18 cellular contexts compared by ENCODE assay signal in genomic region chr17:67449885-67450755, GRCh38.
DNase-seq lines count a peak whose midpoint lies in the region; TF ChIP-seq lines count a peak whose summit lies in the region.
"Had no signal": no experiment of that assay in that cellular context is flagged by ENCODE, and none has a peak within 500 bp of the region (broad histone marks: within the 10 kb centered on the region; RNA-seq: fewer than 3 reads in every experiment).

No MANE protein-coding gene starts in this region.

- 92% methylated on average over 16 of the region's 16 CpGs for WGBS in urinary bladder

- H3K36me3 Mint-ChIP-seq in activated T-cell treated with anti-CD3 and anti-CD28 coated beads, Interleukin-2, amount 50 U/mL, for 24 hours (ENCODE audit: low read depth): peaks cover 4% of the 10 kb centered on the region
- peaks cover 0 to 3% (median 3%) of the 10 kb centered on the region in 3 donors for H3K36me3 Mint-ChIP-seq in immature natural killer cell
- H3K36me3 Mint-ChIP-seq: mesothelial cell of epicardium had no signal

- TF ChIP-seq CTCF in GM10266 (IDR thresholded peaks at IDR 0.05; ENCODE audit: control insufficient read depth, insufficient read depth, low read depth, missing control alignments): no peak

- H3K36me3 ChIP-seq in urinary bladder (ENCODE audit: insufficient read depth): no peaks in the 10 kb centered on the region
- H3K36me3 ChIP-seq: sigmoid colon, tibial artery had no signal

- H3K9me3 Mint-ChIP-seq in activated T-cell treated with anti-CD3 and anti-CD28 coated beads, Interleukin-2, amount 50 U/mL, for 24 hours: peaks cover 3% of the 10 kb centered on the region
- H3K9me3 Mint-ChIP-seq in immature natural killer cell: peaks cover 0 to 1% (median 0%) of the 10 kb centered on the region in 6 donors

- peak; percentile 25 for DNase-seq in activated T-cell treated with anti-CD3 and anti-CD28 coated beads, Interleukin-2, amount 50 U/mL, for 1 hour
- DNase-seq in activated T-cell treated with anti-CD3 and anti-CD28 coated beads for 4 hours (no peak), immature natural killer cell (peak; percentile 68 to 79 (median 77)), ACHN (no peak), NCI-H146 treated with DMSO at 0.1 percent for 48 hours (lab: John Stamatoyannopoulos, UW; ENCODE audit: unreplicated experiment) (no peak), GM10266 (ENCODE audit: extremely low spot score) (no peak)
- peak; percentile 31 for DNase-seq in activated T-cell treated with anti-CD3 and anti-CD28 coated beads, Interleukin-2, amount 50 U/mL, for 24 hours
- DNase-seq: body of pancreas; COR-L47; dermis blood vessel endothelial cell; kidney glomerular epithelial cell; NCI-H2081 treated with DMSO at 0.1 percent for 48 hours; NCI-H774; sigmoid colon; stimulated activated CD4-positive, alpha-beta T cell treated with anti-CD3 and anti-CD28 coated beads, Interleukin-2, amount 100 ng/mL, for 48 hours; tibial artery had no signal

- no peaks in the 10 kb centered on the region for H3K4me1 ChIP-seq in urinary bladder (ENCODE audit: insufficient read depth)
- H3K4me1 ChIP-seq: sigmoid colon, tibial artery had no signal

- H3K27ac Mint-ChIP-seq in activated T-cell treated with anti-CD3 and anti-CD28 coated beads, Interleukin-2, amount 50 U/mL, for 24 hours: peak overlapping the region; percentile 96
- H3K27ac Mint-ChIP-seq in immature natural killer cell: peak overlapping the region; percentile 98 to 100 (median 99)
- H3K27ac Mint-ChIP-seq: mesothelial cell of epicardium had no signal

- no peaks in the 10 kb centered on the region for H3K27me3 Mint-ChIP-seq in activated T-cell treated with anti-CD3 and anti-CD28 coated beads, Interleukin-2, amount 50 U/mL, for 24 hours
- H3K27me3 Mint-ChIP-seq in immature natural killer cell (ENCODE audit: low read depth in 3 of 3): peaks cover 0 to 18% (median 15%) of the 10 kb centered on the region in 3 donors

- H3K4me1 Mint-ChIP-seq in activated T-cell treated with anti-CD3 and anti-CD28 coated beads, Interleukin-2, amount 50 U/mL, for 24 hours (ENCODE audit: low read depth): peaks cover 94% of the 10 kb centered on the region
- H3K4me1 Mint-ChIP-seq in immature natural killer cell: peaks cover 88 to 95% of the 10 kb centered on the region in 2 donors

- H3K4me3 ChIP-seq in urinary bladder (ENCODE audit: low read depth, low read length): no peak overlapping the region
- H3K4me3 ChIP-seq: body of pancreas, sigmoid colon, tibial artery had no signal

- peak overlapping the region; percentile 61 for H3K4me3 Mint-ChIP-seq in activated T-cell treated with anti-CD3 and anti-CD28 coated beads, Interleukin-2, amount 50 U/mL, for 24 hours
- H3K4me3 Mint-ChIP-seq in immature natural killer cell: peak overlapping the region; percentile 66 to 92 (median 80)
- H3K4me3 Mint-ChIP-seq: mesothelial cell of epicardium had no signal

- in situ Hi-C loops in ACHN (cut with HindIII; ENCODE audit: low pct_ligation_motif_present, low pct_unique_long_range_greater_than_20kb, low sequenced_read_pairs): no loop called here

- H3K27ac ChIP-seq in urinary bladder (ENCODE audit: low read depth): peak overlapping the region; percentile 5
- H3K27ac ChIP-seq: body of pancreas, sigmoid colon, tibial artery had no signal

Comparison
In these comparisons a context has a peak if more than half of its experiments do, and no peak if none do; other contexts are left out.
1. DNase-seq: peak in activated T-cell treated with anti-CD3 and anti-CD28 coated beads, Interleukin-2, amount 50 U/mL, for 1 hour (single experiment), activated T-cell treated with anti-CD3 and anti-CD28 coated beads, Interleukin-2, amount 50 U/mL, for 24 hours (single experiment) and immature natural killer cell (3 of 3); none in activated T-cell treated with anti-CD3 and anti-CD28 coated beads for 4 hours (single experiment), ACHN (single experiment), NCI-H146 treated with DMSO at 0.1 percent for 48 hours (single experiment) and GM10266 (single experiment).